Comparison of ENCODE assay signal across 8 cellular contexts in genomic region chr19:45179848-45180370, GRCh38. TPM values are rescaled to one million over a fixed set of nuclear protein-coding genes. Genes with fewer than 3 reads are reported as not detected.
DNase-seq lines count a peak whose midpoint lies in the region; ATAC-seq and TF ChIP-seq lines count a peak whose summit lies in the region.

No MANE protein-coding gene starts in this region.

- H3K9me3 Mint-ChIP-seq in CD14-positive monocyte (peaks cover 0 to 2% (median 0%) of the 10 kb centered on the region in 7 donors), endothelial cell (ENCODE audit: unreplicated experiment) (no peaks in the 10 kb centered on the region)

- H3K27me3 ChIP-seq in OCI-LY1 (ENCODE audit: insufficient read depth, low read length) = no peaks in the 10 kb centered on the region
- H3K27me3 ChIP-seq in neuronal stem cell (ENCODE audit: control insufficient read depth in 3 of 3, insufficient read depth in 3 of 3, low read depth in 1 of 3, low read length in 3 of 3) = no peaks in the 10 kb centered on the region

- H2AK5ac ChIP-seq in neuronal stem cell (ENCODE audit: low read depth, low read length) = no peak overlapping the region

- peaks cover 3% of the 10 kb centered on the region; the same call in 1 of the 2 replicates for H3K79me2 ChIP-seq in OCI-LY1 (ENCODE audit: insufficient read depth, low read length)

- H3K27ac Mint-ChIP-seq in CD14-positive monocyte = peak overlapping the region in 2 of 7 donors; percentile 30 to 60
- H3K27ac Mint-ChIP-seq in endothelial cell (ENCODE audit: unreplicated experiment) = no peak overlapping the region

- H4K20me1 ChIP-seq in OCI-LY1 (ENCODE audit: insufficient read depth, low read length) = no peaks in the 10 kb centered on the region

- H3K4me1 Mint-ChIP-seq in CD14-positive monocyte = peaks cover 60% of the 10 kb centered on the region
- H3K4me1 Mint-ChIP-seq in endothelial cell (ENCODE audit: unreplicated experiment) = peaks cover 40% of the 10 kb centered on the region

- H3K23ac ChIP-seq in neuronal stem cell (ENCODE audit: low read depth, low read length, poor library complexity) = peak overlapping the region; percentile 65

- H3F3A ChIP-seq in OCI-LY1 (ENCODE audit: insufficient read depth, low read length) = no peaks in the 10 kb centered on the region

- H3K79me1 ChIP-seq in neuronal stem cell (ENCODE audit: low read depth, low read length) = peaks cover 1% of the 10 kb centered on the region

- H3K9me3 ChIP-seq in OCI-LY1 (ENCODE audit: low read length) (no peaks in the 10 kb centered on the region), neuronal stem cell (replicated peaks in 1 of 2; ENCODE audit: control insufficient read depth in 2 of 2, insufficient read depth in 1 of 2, low read depth in 1 of 2, low read length in 2 of 2) (no peaks in the 10 kb centered on the region)

- H3K27ac ChIP-seq in OCI-LY1 (ENCODE audit: low read depth, low read length, poor library complexity, severe bottlenecking) (no peak overlapping the region), neuronal stem cell (replicated peaks; ENCODE audit: low read length) (no peak overlapping the region)

- H2BK5ac ChIP-seq in neuronal stem cell (ENCODE audit: low read length) = no peak overlapping the region

- H2BK15ac ChIP-seq in neuronal stem cell (ENCODE audit: low read length) = no peak overlapping the region

- TF ChIP-seq CTCF in CD14-positive monocyte (IDR thresholded peaks at IDR 0.05) = no peak
- TF ChIP-seq CTCF in OCI-LY1 (IDR thresholded peaks at IDR 0.05; ENCODE audit: low read length) = no peak
- TF ChIP-seq CTCF in endothelial cell (IDR thresholded peaks at IDR 0.05; ENCODE audit: unreplicated experiment) = no peak

- H3K36me3 ChIP-seq in OCI-LY1 (ENCODE audit: insufficient read depth, low read length) (peaks cover 9% of the 10 kb centered on the region; the same call in 1 of the 2 replicates), neuronal stem cell (replicated peaks in 1 of 2; ENCODE audit: control insufficient read depth in 2 of 2, insufficient read depth in 2 of 2, low read length in 2 of 2) (peaks cover 0 to 5% of the 10 kb centered on the region in 2 donors)

- H3K9me2 ChIP-seq in OCI-LY1 (ENCODE audit: low read depth, low read length) = no peaks in the 10 kb centered on the region

- H3K4me3 Mint-ChIP-seq in CD14-positive monocyte (peak overlapping the region; percentile 74 to 81), endothelial cell (ENCODE audit: unreplicated experiment) (peak overlapping the region; percentile 88)

- no peak overlapping the region for H2BK120ac ChIP-seq in neuronal stem cell (ENCODE audit: low read depth, low read length)

- H3K18ac ChIP-seq in neuronal stem cell (ENCODE audit: low read length) = no peak overlapping the region

- H3K4me1 ChIP-seq in OCI-LY1 (ENCODE audit: insufficient read depth, low read length, severe bottlenecking) (peaks cover 24% of the 10 kb centered on the region), neuronal stem cell (ENCODE audit: control insufficient read depth in 2 of 2, insufficient read depth in 1 of 2, low read depth in 1 of 2, low read length in 2 of 2) (peaks cover 2 to 6% of the 10 kb centered on the region in 2 donors)

- no peak overlapping the region for H2BK12ac ChIP-seq in neuronal stem cell (ENCODE audit: low read length)

- H2AFZ ChIP-seq in OCI-LY1 (ENCODE audit: low read length) = no peak overlapping the region
- H2AFZ ChIP-seq in neuronal stem cell (ENCODE audit: low read length) = peak overlapping the region; percentile 94

- peak overlapping the region; percentile 87 for H3K4me3 ChIP-seq in OCI-LY1 (ENCODE audit: low read depth, low read length, poor library complexity, severe bottlenecking)
- peak overlapping the region; percentile 91 to 97 for H3K4me3 ChIP-seq in neuronal stem cell (ENCODE audit: low read length in 2 of 2)

- H4K8ac ChIP-seq in neuronal stem cell (ENCODE audit: low read depth, low read length) = no peak overlapping the region

- H3K14ac ChIP-seq in neuronal stem cell (ENCODE audit: low read length) = no peak overlapping the region

- H3K9ac ChIP-seq in OCI-LY1 (ENCODE audit: low read length) (peak overlapping the region; percentile 80), neuronal stem cell (ENCODE audit: low read depth, low read length, poor library complexity) (peak overlapping the region; percentile 90)

- H3K4ac ChIP-seq in neuronal stem cell (ENCODE audit: low read length) = no peak overlapping the region

- H3K27me3 Mint-ChIP-seq in CD14-positive monocyte (ENCODE audit: low read depth in 3 of 3) (no peaks in the 10 kb centered on the region), endothelial cell (ENCODE audit: unreplicated experiment) (peaks cover 9% of the 10 kb centered on the region)

- H3K4me2 ChIP-seq in OCI-LY1 (ENCODE audit: low read length) (peak overlapping the region; percentile 75), neuronal stem cell (ENCODE audit: insufficient read depth, low read length, poor library complexity, severe bottlenecking) (peak overlapping the region; percentile 82)

- H3K36me3 Mint-ChIP-seq in CD14-positive monocyte = peaks cover 17 to 26% of the 10 kb centered on the region in 2 donors
- peaks cover 21% of the 10 kb centered on the region for H3K36me3 Mint-ChIP-seq in endothelial cell (ENCODE audit: low read depth, unreplicated experiment)

- ATAC-seq in HG02678 (IDR thresholded peaks at IDR 0.05; ENCODE audit: unreplicated experiment) (no peak), HG03469 (IDR thresholded peaks at IDR 0.05; ENCODE audit: unreplicated experiment) (no peak)

- DNase-seq in CD14-positive monocyte (ENCODE audit: low spot score) = no peak
- DNase-seq in endothelial cell (ENCODE audit: low spot score) = no peak
- DNase-seq in neuronal stem cell (ENCODE audit: low spot score) = no peak
- DNase-seq in DMS153 (lab: John Stamatoyannopoulos, UW) = no peak
- DNase-seq in SIG-M5 (lab: John Stamatoyannopoulos, UW) = no peak

- H4K91ac ChIP-seq in neuronal stem cell (ENCODE audit: low read depth, low read length, poor library complexity) = no peak overlapping the region

- WGBS in neuronal stem cell (ENCODE audit: extremely low coverage in 2 of 2, insufficient read length in 2 of 2, insufficient replicate concordance in 1 of 2), 2 donors = no CpG with 5 or more reads among the region's 14 CpGs

- intact Hi-C loops in CD14-positive monocyte (cut with micrococcal nuclease) = loop anchor here in 1 of 2 donors (5.0 kb wide), 2 partner anchors 88 to 103 kb away; partner anchors contain the start of genes GEMIN7, PPP1R37 and ZNF296

RNA-seq across cellular contexts. Expression of gene BLOC1S3, which starts 1.3 kb away (rescaled TPM):
- polyA plus RNA-seq in CD14-positive monocyte = 1 to 10 TPM; 2.9 to 4.7 TPM
- 22.7 TPM for total RNA-seq in endothelial cell (ENCODE audit: unreplicated experiment)
- polyA plus RNA-seq in neuronal stem cell (2013, experiment 1 of 2) = 3.6 TPM
- polyA plus RNA-seq in neuronal stem cell (2013, experiment 2 of 2) = 3.7 TPM

RNA-seq across cellular contexts. Expression of gene TRAPPC6A, which starts 1.9 kb away (rescaled TPM):
- polyA plus RNA-seq in CD14-positive monocyte = 10 to 100 TPM; 63.4 to 82.7 TPM
- 86.2 TPM for total RNA-seq in endothelial cell (ENCODE audit: unreplicated experiment)
- 50.4 TPM for polyA plus RNA-seq in neuronal stem cell (2013, experiment 1 of 2)
- polyA plus RNA-seq in neuronal stem cell (2013, experiment 2 of 2) = 51.0 TPM

RNA-seq across cellular contexts. Expression of gene NKPD1, which starts 19.1 kb away (rescaled TPM):
- polyA plus RNA-seq in CD14-positive monocyte = not detected
- total RNA-seq in endothelial cell (ENCODE audit: unreplicated experiment) = 0.67 TPM
- 0.28 TPM for polyA plus RNA-seq in neuronal stem cell (2013, experiment 1 of 2)
- polyA plus RNA-seq in neuronal stem cell (2013, experiment 2 of 2) = 0.33 TPM
